Comparison of ENCODE assay signal across 14 cellular contexts in the genomic region with DNA sequence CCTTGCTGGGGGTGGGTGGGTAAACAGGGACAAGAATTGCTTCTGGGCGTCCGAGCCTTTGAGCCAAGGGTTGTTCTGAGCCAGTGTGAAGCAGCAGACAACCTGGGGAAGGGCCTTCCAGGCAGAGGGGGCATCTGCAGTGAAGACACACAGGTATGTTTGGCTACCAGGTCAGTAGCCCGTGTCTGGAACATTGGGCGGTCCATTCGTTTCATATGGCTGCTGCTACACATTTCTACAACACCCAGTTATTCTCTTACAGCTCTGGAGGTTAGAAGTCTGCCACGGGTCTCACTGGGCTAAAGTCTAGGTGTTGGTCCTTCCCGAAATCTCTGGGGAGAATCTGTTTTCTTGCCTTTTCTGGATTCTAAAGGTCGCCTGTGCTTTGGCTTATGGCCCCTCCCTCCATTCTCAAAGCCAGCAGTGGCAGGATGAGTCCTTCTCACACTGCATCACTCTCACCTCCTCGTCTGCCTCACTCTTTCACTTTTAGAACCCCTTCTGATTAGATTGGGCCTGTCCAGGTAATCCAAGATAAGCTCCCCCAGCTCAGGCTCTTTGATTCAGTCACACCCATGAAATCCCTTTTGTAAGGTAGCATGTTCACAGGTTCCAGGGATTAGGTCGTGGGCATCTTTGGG.
A peak's percentile ranks its signal among the peaks of the same experiment; 100 is the strongest.
DNase-seq lines count a peak whose midpoint lies in the region; ATAC-seq, FAIRE-seq and TF ChIP-seq lines count a peak whose summit lies in the region.
"Had no signal": no experiment of that assay in that cellular context is flagged by ENCODE, and none has a peak within 500 bp of the region (broad histone marks: within the 10 kb centered on the region; RNA-seq: fewer than 3 reads in every experiment).

No MANE protein-coding gene starts in this region.

- no peak overlapping the region for H3K4me3 ChIP-seq in muscle layer of colon (ENCODE audit: low read depth in 1 of 2, low read length in 2 of 2)
- no peak overlapping the region for H3K4me3 ChIP-seq in transverse colon
- no peak overlapping the region for H3K4me3 ChIP-seq in HepG2 (replicated peaks in 1 of 3; ENCODE audit: insufficient read depth in 1 of 3, low read depth in 2 of 3, low read length in 3 of 3)
- H3K4me3 ChIP-seq: skin epidermis, thoracic aorta had no signal

- CTCF ChIA-PET in activated naive CD4-positive, alpha-beta T cell treated with anti-CD3 and anti-CD28 coated beads for 36 hours (lab: Charles Lee) = interaction anchor here (0.7 to 1.0 kb wide), 2 partner anchors 17 to 174 kb away, joined by 3 read pairs; no protein-coding TSS in a partner anchor
- CTCF ChIA-PET in activated CD8-positive, alpha-beta T cell treated with anti-CD3 and anti-CD28 coated beads for 36 hours (lab: Charles Lee) = no interaction called here
- CTCF ChIA-PET in HepG2 (lab: Yijun Ruan, JAX; ENCODE audit: low intra/inter-chr PET ratio, low total read pairs) = no interaction called here

- H3K79me2 ChIP-seq in HepG2 (ENCODE audit: insufficient read depth, low read length) = no peaks in the 10 kb centered on the region

- peaks cover 61% of the 10 kb centered on the region for H3K4me1 Mint-ChIP-seq in activated naive CD4-positive, alpha-beta T cell treated with anti-CD3 and anti-CD28 coated beads for 36 hours (ENCODE audit: low read depth)
- H3K4me1 Mint-ChIP-seq in activated CD8-positive, alpha-beta T cell treated with anti-CD3 and anti-CD28 coated beads for 36 hours (ENCODE audit: low read depth) = peaks cover 81% of the 10 kb centered on the region

- peak overlapping the region; percentile 96 for H3K27ac Mint-ChIP-seq in activated naive CD4-positive, alpha-beta T cell treated with anti-CD3 and anti-CD28 coated beads for 36 hours
- peak overlapping the region; percentile 91 for H3K27ac Mint-ChIP-seq in activated CD8-positive, alpha-beta T cell treated with anti-CD3 and anti-CD28 coated beads for 36 hours

- H3K9me3 ChIP-seq in muscle layer of colon (ENCODE audit: low read length) (no peaks in the 10 kb centered on the region), transverse colon (no peaks in the 10 kb centered on the region), HepG2 (ENCODE audit: low read length) (no peaks in the 10 kb centered on the region)
- H3K9me3 ChIP-seq: thoracic aorta had no signal

- TF ChIP-seq EP300 in transverse colon (IDR thresholded peaks at IDR 0.05; ENCODE audit: low read depth) (no peak), HepG2 (IDR thresholded peaks at IDR 0.05; ENCODE audit: low read depth in 2 of 2, low read length in 2 of 2) (no peak), HepG2 (CRISPR knock-in tag; IDR thresholded peaks at IDR 0.05; ENCODE audit: borderline replicate concordance) (no peak)

- H3K36me3 Mint-ChIP-seq in activated naive CD4-positive, alpha-beta T cell treated with anti-CD3 and anti-CD28 coated beads for 36 hours (ENCODE audit: low read depth) = peaks cover 18% of the 10 kb centered on the region
- H3K36me3 Mint-ChIP-seq in activated CD8-positive, alpha-beta T cell treated with anti-CD3 and anti-CD28 coated beads for 36 hours (ENCODE audit: low read depth) = peaks cover 28% of the 10 kb centered on the region

- peak; percentile 58 for DNase-seq in activated naive CD4-positive, alpha-beta T cell treated with anti-CD3 and anti-CD28 coated beads for 36 hours
- no peak for DNase-seq in activated naive CD4-positive, alpha-beta T cell treated with Interleukin-2 at 50 U/mL for 16 hours
- DNase-seq in activated CD8-positive, alpha-beta T cell treated with anti-CD3 and anti-CD28 coated beads for 36 hours = no peak
- DNase-seq in transverse colon = no peak
- no peak for DNase-seq in NCI-H1436 (lab: John Stamatoyannopoulos, UW)
- DNase-seq in HepG2 (ENCODE audit: low spot score) = no peak
- DNase-seq: activated CD4-positive, CD25-positive, alpha-beta regulatory T cell treated with anti-CD3 and anti-CD28 coated beads, Interleukin-2, amount 50 U/mL, for 72 hours; head of caudate nucleus; naive thymus-derived CD4-positive, alpha-beta T cell had no signal

- no peaks in the 10 kb centered on the region for H4K20me1 ChIP-seq in HepG2 (ENCODE audit: insufficient read depth, low read length)

- no peaks in the 10 kb centered on the region for H3K27me3 Mint-ChIP-seq in activated naive CD4-positive, alpha-beta T cell treated with anti-CD3 and anti-CD28 coated beads for 36 hours (ENCODE audit: low read depth)
- H3K27me3 Mint-ChIP-seq in activated CD8-positive, alpha-beta T cell treated with anti-CD3 and anti-CD28 coated beads for 36 hours = no peaks in the 10 kb centered on the region
- H3K27me3 Mint-ChIP-seq: naive thymus-derived CD4-positive, alpha-beta T cell had no signal

- no peaks in the 10 kb centered on the region for H3K9me3 Mint-ChIP-seq in activated naive CD4-positive, alpha-beta T cell treated with anti-CD3 and anti-CD28 coated beads for 36 hours
- H3K9me3 Mint-ChIP-seq in activated CD8-positive, alpha-beta T cell treated with anti-CD3 and anti-CD28 coated beads for 36 hours = no peaks in the 10 kb centered on the region
- H3K9me3 Mint-ChIP-seq: naive thymus-derived CD4-positive, alpha-beta T cell had no signal

- no peak overlapping the region for H2AFZ ChIP-seq in HepG2 (ENCODE audit: low read length)

- TF ChIP-seq RAD21 in HepG2 (CRISPR knock-in tag; IDR thresholded peaks at IDR 0.05) = no peak

- 85% methylated on average over 10 of the region's 10 CpGs; no CpG with 5 or more reads in 1 of the 2 donors for WGBS in transverse colon (ENCODE audit: low coverage in 1 of 2), 2 donors
- 93% methylated on average over 10 of the region's 10 CpGs for WGBS in HepG2 (ENCODE audit: low lambda C conversion rate)

- intact Hi-C loops in activated naive CD4-positive, alpha-beta T cell treated with anti-CD3 and anti-CD28 coated beads for 36 hours (cut with micrococcal nuclease) = no loop called here
- intact Hi-C loops in activated CD8-positive, alpha-beta T cell treated with anti-CD3 and anti-CD28 coated beads for 36 hours (cut with micrococcal nuclease) = loop anchor here (2.0 kb wide), 1 partner anchor 56 kb away; no protein-coding TSS in a partner anchor
- intact Hi-C loops in transverse colon (cut with DNase I; ENCODE audit: low total_unique reads) (no loop called here), HepG2 (cut with micrococcal nuclease; ENCODE audit: unreplicated experiment) (no loop called here)

- H3K27ac ChIP-seq in muscle layer of colon (ENCODE audit: low read depth, low read length) (peak overlapping the region; percentile 71), transverse colon (peak overlapping the region; percentile 71 to 79 (median 76)), HepG2 (ENCODE audit: extremely low read length, insufficient read depth, low read length) (no peak overlapping the region)
- H3K27ac ChIP-seq: epithelial cell of prostate, thoracic aorta had no signal

- no peaks in the 10 kb centered on the region for H3K27me3 ChIP-seq in muscle layer of colon (ENCODE audit: control insufficient read depth in 1 of 2, insufficient read depth in 2 of 2, low read length in 2 of 2)
- no peaks in the 10 kb centered on the region for H3K27me3 ChIP-seq in transverse colon
- no peaks in the 10 kb centered on the region for H3K27me3 ChIP-seq in HepG2 (ENCODE audit: control insufficient read depth in 1 of 2, insufficient read depth in 2 of 2, low read length in 2 of 2)

- H3K4me3 Mint-ChIP-seq in activated naive CD4-positive, alpha-beta T cell treated with anti-CD3 and anti-CD28 coated beads for 36 hours = no peak overlapping the region
- no peak overlapping the region for H3K4me3 Mint-ChIP-seq in activated CD8-positive, alpha-beta T cell treated with anti-CD3 and anti-CD28 coated beads for 36 hours

- POLR2A ChIA-PET in activated CD8-positive, alpha-beta T cell treated with anti-CD3 and anti-CD28 coated beads for 36 hours (lab: Charles Lee) = interaction anchor here (1.3 to 2.6 kb wide), 3 partner anchors 14 to 172 kb away, joined by 3 to 18 read pairs (median 4); no protein-coding TSS in a partner anchor
- POLR2A ChIA-PET in HepG2 (lab: Yijun Ruan, JAX) = no interaction called here

- in situ Hi-C loops in transverse colon (cut with MboI; ENCODE audit: low pct_ligation_motif_present in 1 of 4, low pct_unique_long_range_greater_than_20kb in 1 of 4, low sequenced_read_pairs in 3 of 4) (no loop called here), HepG2 (cut with HindIII; ENCODE audit: extremely low pct_ligation_motif_present, low pct_unique_long_range_greater_than_20kb) (no loop called here)

- TF ChIP-seq CTCF in activated CD8-positive, alpha-beta T cell treated with anti-CD3 and anti-CD28 coated beads for 36 hours (IDR thresholded peaks at IDR 0.05) = no peak
- TF ChIP-seq CTCF in transverse colon (IDR thresholded peaks at IDR 0.05) (no peak), HepG2 (CRISPR knock-in tag; IDR thresholded peaks at IDR 0.05) (no peak)

- TF ChIP-seq POLR2A in transverse colon (IDR thresholded peaks at IDR 0.05) (no peak), HepG2 (IDR thresholded peaks at IDR 0.05; ENCODE audit: insufficient read depth in 1 of 2, low read depth in 2 of 2, low read length in 2 of 2) (no peak)

- FAIRE-seq in HepG2 (lab: Jason Lieb, UNC) = no peak

- H3K4me2 ChIP-seq in HepG2 (ENCODE audit: low read depth, low read length) = no peak overlapping the region

- H3K4me1 ChIP-seq in muscle layer of colon (ENCODE audit: insufficient read depth, low read length) = peaks cover 96% of the 10 kb centered on the region
- peaks cover 39 to 64% (median 44%) of the 10 kb centered on the region in 4 donors for H3K4me1 ChIP-seq in transverse colon
- peaks cover 22% of the 10 kb centered on the region for H3K4me1 ChIP-seq in HepG2 (ENCODE audit: insufficient read depth, low read length)

- H3K9ac ChIP-seq in muscle layer of colon (ENCODE audit: low read length) = no peak overlapping the region
- H3K9ac ChIP-seq in HepG2 (ENCODE audit: insufficient read depth, low read depth, low read length) = no peak overlapping the region

- no TSS peak for BruUV-seq in HepG2 (replicated peaks; lab: Mats Ljungman, UMichigan)

- no peak for ATAC-seq in activated CD8-positive, alpha-beta T cell treated with anti-CD3 and anti-CD28 coated beads for 36 hours
- ATAC-seq in HG02623 (IDR thresholded peaks at IDR 0.05; ENCODE audit: unreplicated experiment) (no peak), HepG2 (no peak)
- ATAC-seq: naive thymus-derived CD4-positive, alpha-beta T cell had no signal

- no peaks in the 10 kb centered on the region for H3K36me3 ChIP-seq in muscle layer of colon (ENCODE audit: insufficient read depth, low read length)
- no peaks in the 10 kb centered on the region for H3K36me3 ChIP-seq in transverse colon
- peaks cover 0 to 2% of the 10 kb centered on the region in 2 experiments; a peak in 1 of 5 replicates for H3K36me3 ChIP-seq in HepG2 (replicated peaks in 1 of 2; ENCODE audit: control insufficient read depth in 1 of 2, insufficient read depth in 2 of 2, low read length in 2 of 2)
- H3K36me3 ChIP-seq: thoracic aorta had no signal

TF ChIP-seq in HepG2, 621 proteins besides CTCF, POLR2A, EP300 and RAD21:
- TF ChIP-seq ZNF484 (CRISPR knock-in tag; IDR thresholded peaks at IDR 0.05; ENCODE audit: borderline replicate concordance, low read depth) = no peak
